In the genomic region with DNA sequence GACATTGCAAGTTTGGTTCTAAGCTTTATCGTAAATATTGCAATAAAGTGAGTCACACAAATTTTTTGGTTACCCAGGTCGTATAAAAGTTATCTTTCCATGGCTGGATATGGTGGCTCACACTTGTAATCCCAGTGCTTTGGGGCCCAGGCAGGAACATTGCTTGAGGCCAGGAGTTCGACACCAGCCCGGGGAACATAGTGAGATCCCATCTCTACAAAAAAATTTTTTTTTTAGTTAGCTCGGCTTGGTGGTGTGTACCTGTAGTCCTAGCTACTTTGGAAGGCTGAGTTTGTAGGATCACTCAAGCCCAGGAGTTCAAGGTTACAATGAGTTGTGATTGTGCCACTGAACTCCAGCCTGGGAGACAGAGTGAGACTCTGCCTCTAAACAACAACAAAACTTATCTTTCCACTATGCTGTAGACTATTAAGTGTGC, we compare ENCODE assay signal across 1 cellular context.
TF ChIP-seq lines count a peak whose summit lies in the region.

No MANE protein-coding gene starts in this region.

TF ChIP-seq in HepG2, 621 proteins besides CTCF, POLR2A, EP300 and RAD21 (continued from another document and continues in another):
- TF ChIP-seq, protein P1, sequence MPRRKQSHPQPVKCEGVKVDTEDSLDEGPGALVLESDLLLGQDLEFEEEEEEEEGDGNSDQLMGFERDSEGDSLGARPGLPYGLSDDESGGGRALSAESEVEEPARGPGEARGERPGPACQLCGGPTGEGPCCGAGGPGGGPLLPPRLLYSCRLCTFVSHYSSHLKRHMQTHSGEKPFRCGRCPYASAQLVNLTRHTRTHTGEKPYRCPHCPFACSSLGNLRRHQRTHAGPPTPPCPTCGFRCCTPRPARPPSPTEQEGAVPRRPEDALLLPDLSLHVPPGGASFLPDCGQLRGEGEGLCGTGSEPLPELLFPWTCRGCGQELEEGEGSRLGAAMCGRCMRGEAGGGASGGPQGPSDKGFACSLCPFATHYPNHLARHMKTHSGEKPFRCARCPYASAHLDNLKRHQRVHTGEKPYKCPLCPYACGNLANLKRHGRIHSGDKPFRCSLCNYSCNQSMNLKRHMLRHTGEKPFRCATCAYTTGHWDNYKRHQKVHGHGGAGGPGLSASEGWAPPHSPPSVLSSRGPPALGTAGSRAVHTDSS (CRISPR knock-in tag; conservative IDR thresholded peaks at IDR 0.05), result no peak
- TF ChIP-seq SOX6 (IDR thresholded peaks at IDR 0.05) (no peak), SOX6 (CRISPR knock-in tag; IDR thresholded peaks at IDR 0.05) (peak; percentile 57), GLI4 (CRISPR knock-in tag; IDR thresholded peaks at IDR 0.05; ENCODE audit: borderline replicate concordance) (0 out of 2 replicates have a peak, but pooled peaks have one; percentile 33), ZNF646 (CRISPR knock-in tag; IDR thresholded peaks at IDR 0.05) (peak; percentile 83; the same call in 1 of the 2 replicates), REPIN1 (CRISPR knock-in tag; IDR thresholded peaks at IDR 0.05; ENCODE audit: borderline replicate concordance, low read depth) (no peak), TEAD3 (CRISPR knock-in tag; optimal IDR thresholded peaks at IDR 0.05; ENCODE audit: borderline replicate concordance) (peak; percentile 5), ZNF773 (CRISPR knock-in tag; IDR thresholded peaks at IDR 0.05; ENCODE audit: borderline replicate concordance) (no peak), PREB (CRISPR knock-in tag; IDR thresholded peaks at IDR 0.05) (no peak), IRF2 (CRISPR knock-in tag; IDR thresholded peaks at IDR 0.05) (no peak), ZNF788 (CRISPR knock-in tag; IDR thresholded peaks at IDR 0.05; ENCODE audit: borderline replicate concordance) (0 out of 2 replicates have a peak, but pooled peaks have one; percentile 47), FOXO1 (CRISPR knock-in tag; IDR thresholded peaks at IDR 0.05) (peak; percentile 33; the same call in 1 of the 2 replicates), ZNF180 (CRISPR knock-in tag; IDR thresholded peaks at IDR 0.05; ENCODE audit: borderline replicate concordance, low read depth) (no peak), CEBPZ (IDR thresholded peaks at IDR 0.05; ENCODE audit: low read length) (no peak), ZNF331 (CRISPR knock-in tag; IDR thresholded peaks at IDR 0.05) (no peak), TFAP4 (IDR thresholded peaks at IDR 0.05; ENCODE audit: borderline replicate concordance, low read depth) (no peak), POLR2AphosphoS2 (IDR thresholded peaks at IDR 0.05; ENCODE audit: low read depth, low read length) (no peak), NFE2L1 (CRISPR knock-in tag; IDR thresholded peaks at IDR 0.05; ENCODE audit: borderline replicate concordance) (no peak), LBX2 (CRISPR knock-in tag; IDR thresholded peaks at IDR 0.05; ENCODE audit: borderline replicate concordance) (no peak), ERF (CRISPR knock-in tag; IDR thresholded peaks at IDR 0.05) (peak; percentile 57; the same call in 1 of the 2 replicates), ZNF430 (CRISPR knock-in tag; IDR thresholded peaks at IDR 0.05) (no peak), TARDBP (CRISPR knock-in tag; IDR thresholded peaks at IDR 0.05) (peak; percentile 32; the same call in 1 of the 2 replicates), NR1H2 (CRISPR knock-in tag; IDR thresholded peaks at IDR 0.05; ENCODE audit: borderline replicate concordance, low read depth) (no peak), ELF3 (CRISPR knock-in tag; IDR thresholded peaks at IDR 0.05) (peak; percentile 39; the same call in 1 of the 2 replicates), NFATC3 (CRISPR knock-in tag; IDR thresholded peaks at IDR 0.05) (no peak), SUZ12 (IDR thresholded peaks at IDR 0.05; ENCODE audit: low read depth, low read length) (no peak), RFX3 (CRISPR knock-in tag; IDR thresholded peaks at IDR 0.05) (no peak), ATF4 (CRISPR knock-in tag; IDR thresholded peaks at IDR 0.05) (no peak)
- TF ChIP-seq, protein P2, sequence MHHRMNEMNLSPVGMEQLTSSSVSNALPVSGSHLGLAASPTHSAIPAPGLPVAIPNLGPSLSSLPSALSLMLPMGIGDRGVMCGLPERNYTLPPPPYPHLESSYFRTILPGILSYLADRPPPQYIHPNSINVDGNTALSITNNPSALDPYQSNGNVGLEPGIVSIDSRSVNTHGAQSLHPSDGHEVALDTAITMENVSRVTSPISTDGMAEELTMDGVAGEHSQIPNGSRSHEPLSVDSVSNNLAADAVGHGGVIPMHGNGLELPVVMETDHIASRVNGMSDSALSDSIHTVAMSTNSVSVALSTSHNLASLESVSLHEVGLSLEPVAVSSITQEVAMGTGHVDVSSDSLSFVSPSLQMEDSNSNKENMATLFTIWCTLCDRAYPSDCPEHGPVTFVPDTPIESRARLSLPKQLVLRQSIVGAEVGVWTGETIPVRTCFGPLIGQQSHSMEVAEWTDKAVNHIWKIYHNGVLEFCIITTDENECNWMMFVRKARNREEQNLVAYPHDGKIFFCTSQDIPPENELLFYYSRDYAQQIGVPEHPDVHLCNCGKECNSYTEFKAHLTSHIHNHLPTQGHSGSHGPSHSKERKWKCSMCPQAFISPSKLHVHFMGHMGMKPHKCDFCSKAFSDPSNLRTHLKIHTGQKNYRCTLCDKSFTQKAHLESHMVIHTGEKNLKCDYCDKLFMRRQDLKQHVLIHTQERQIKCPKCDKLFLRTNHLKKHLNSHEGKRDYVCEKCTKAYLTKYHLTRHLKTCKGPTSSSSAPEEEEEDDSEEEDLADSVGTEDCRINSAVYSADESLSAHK (CRISPR knock-in tag; IDR thresholded peaks at IDR 0.05; ENCODE audit: borderline replicate concordance), result no peak
- TF ChIP-seq, protein P3, sequence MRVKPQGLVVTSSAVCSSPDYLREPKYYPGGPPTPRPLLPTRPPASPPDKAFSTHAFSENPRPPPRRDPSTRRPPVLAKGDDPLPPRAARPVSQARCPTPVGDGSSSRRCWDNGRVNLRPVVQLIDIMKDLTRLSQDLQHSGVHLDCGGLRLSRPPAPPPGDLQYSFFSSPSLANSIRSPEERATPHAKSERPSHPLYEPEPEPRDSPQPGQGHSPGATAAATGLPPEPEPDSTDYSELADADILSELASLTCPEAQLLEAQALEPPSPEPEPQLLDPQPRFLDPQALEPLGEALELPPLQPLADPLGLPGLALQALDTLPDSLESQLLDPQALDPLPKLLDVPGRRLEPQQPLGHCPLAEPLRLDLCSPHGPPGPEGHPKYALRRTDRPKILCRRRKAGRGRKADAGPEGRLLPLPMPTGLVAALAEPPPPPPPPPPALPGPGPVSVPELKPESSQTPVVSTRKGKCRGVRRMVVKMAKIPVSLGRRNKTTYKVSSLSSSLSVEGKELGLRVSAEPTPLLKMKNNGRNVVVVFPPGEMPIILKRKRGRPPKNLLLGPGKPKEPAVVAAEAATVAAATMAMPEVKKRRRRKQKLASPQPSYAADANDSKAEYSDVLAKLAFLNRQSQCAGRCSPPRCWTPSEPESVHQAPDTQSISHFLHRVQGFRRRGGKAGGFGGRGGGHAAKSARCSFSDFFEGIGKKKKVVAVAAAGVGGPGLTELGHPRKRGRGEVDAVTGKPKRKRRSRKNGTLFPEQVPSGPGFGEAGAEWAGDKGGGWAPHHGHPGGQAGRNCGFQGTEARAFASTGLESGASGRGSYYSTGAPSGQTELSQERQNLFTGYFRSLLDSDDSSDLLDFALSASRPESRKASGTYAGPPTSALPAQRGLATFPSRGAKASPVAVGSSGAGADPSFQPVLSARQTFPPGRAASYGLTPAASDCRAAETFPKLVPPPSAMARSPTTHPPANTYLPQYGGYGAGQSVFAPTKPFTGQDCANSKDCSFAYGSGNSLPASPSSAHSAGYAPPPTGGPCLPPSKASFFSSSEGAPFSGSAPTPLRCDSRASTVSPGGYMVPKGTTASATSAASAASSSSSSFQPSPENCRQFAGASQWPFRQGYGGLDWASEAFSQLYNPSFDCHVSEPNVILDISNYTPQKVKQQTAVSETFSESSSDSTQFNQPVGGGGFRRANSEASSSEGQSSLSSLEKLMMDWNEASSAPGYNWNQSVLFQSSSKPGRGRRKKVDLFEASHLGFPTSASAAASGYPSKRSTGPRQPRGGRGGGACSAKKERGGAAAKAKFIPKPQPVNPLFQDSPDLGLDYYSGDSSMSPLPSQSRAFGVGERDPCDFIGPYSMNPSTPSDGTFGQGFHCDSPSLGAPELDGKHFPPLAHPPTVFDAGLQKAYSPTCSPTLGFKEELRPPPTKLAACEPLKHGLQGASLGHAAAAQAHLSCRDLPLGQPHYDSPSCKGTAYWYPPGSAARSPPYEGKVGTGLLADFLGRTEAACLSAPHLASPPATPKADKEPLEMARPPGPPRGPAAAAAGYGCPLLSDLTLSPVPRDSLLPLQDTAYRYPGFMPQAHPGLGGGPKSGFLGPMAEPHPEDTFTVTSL (CRISPR knock-in tag; IDR thresholded peaks at IDR 0.05; ENCODE audit: borderline replicate concordance), result peak; percentile 60; the same call in 1 of the 2 replicates
